In the genomic region with DNA sequence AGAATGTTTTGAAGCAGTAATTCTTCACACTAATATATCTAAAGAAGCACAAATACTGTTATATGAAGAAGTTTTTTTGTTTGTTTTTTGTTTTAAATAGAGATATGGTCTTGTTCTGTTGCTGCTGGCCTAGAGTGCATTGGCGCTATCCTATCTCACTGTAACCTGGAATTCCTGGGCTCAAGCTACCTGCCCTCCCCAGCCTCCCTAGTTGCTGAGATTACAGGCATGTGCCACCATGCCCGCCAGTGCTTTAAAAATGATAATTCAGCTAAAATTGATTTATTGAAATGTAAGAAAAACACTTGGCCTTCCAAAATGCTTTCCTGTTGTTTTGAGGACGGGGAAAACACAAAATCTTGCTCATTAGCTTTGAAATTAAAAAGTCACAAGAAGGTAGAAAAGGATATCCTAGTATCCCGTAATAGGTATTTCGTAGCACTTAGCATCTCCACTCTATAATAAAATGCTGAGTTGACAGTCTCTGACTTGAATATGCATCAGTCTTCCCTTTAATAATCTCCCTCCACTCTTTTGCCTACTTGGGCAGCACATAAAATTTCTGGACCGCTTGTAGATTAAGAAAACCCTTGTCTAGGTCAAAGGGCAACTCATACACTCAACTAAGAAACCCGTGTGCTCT, we compare ENCODE assay signal across 8 cellular contexts. TPM values are rescaled to one million over a fixed set of nuclear protein-coding genes. Genes with fewer than 3 reads are reported as not detected.
DNase-seq lines count a peak whose midpoint lies in the region; ATAC-seq, FAIRE-seq and TF ChIP-seq lines count a peak whose summit lies in the region.

No MANE protein-coding gene starts in this region.

- H2AFZ ChIP-seq in OCI-LY7 (ENCODE audit: low read length) (peak overlapping the region; percentile 70; the same call in 1 of the 2 replicates), endothelial cell of umbilical vein (ENCODE audit: low read depth, low read length) (peak overlapping the region; percentile 94), parathyroid adenoma (no peak overlapping the region)

- FAIRE-seq in endothelial cell of umbilical vein (lab: Jason Lieb, UNC), result no peak

- intact Hi-C loops in Calu3 (cut with micrococcal nuclease; ENCODE audit: unreplicated experiment) (loop anchor here (10.0 kb wide), 1 partner anchor 1423 kb away; a partner anchor contains a TSS), OCI-LY7 (cut with micrococcal nuclease; ENCODE audit: unreplicated experiment) (loop anchor here (5.0 kb wide), 3 partner anchors 195 to 785 kb away; a partner anchor contains a TSS), endothelial cell of umbilical vein (cut with micrococcal nuclease) (loop anchor here (2.0 to 5.0 kb wide), 5 partner anchors 50 to 785 kb away; a partner anchor contains a TSS)

- peaks cover 54% of the 10 kb centered on the region for H3K4me1 Mint-ChIP-seq in Calu3 (ENCODE audit: low read depth, unreplicated experiment)

- peaks cover 40% of the 10 kb centered on the region for H3K36me3 Mint-ChIP-seq in Calu3 (ENCODE audit: insufficient read depth, unreplicated experiment)

- no peaks in the 10 kb centered on the region for H3K9me1 ChIP-seq in endothelial cell of umbilical vein (replicated peaks; ENCODE audit: control insufficient read depth, extremely low read depth, insufficient read depth, low read length)

- H4K20me1 ChIP-seq in OCI-LY7 (ENCODE audit: insufficient read depth, low read length) (no peaks in the 10 kb centered on the region), endothelial cell of umbilical vein (replicated peaks; ENCODE audit: control insufficient read depth, extremely low read depth, insufficient read depth, low read length) (no peaks in the 10 kb centered on the region)

- ATAC-seq in activated CD4-positive, CD25-positive, alpha-beta regulatory T cell treated with anti-CD3 and anti-CD28 coated beads, Interleukin-2, amount 50 U/mL, for 24 hours, result no peak
- no peak for ATAC-seq in HG02938 (IDR thresholded peaks at IDR 0.05; ENCODE audit: unreplicated experiment)

- no peaks in the 10 kb centered on the region for H3K9me3 Mint-ChIP-seq in Calu3 (ENCODE audit: low read depth, unreplicated experiment)

- H3K4me3 Mint-ChIP-seq in Calu3 (ENCODE audit: low read depth, unreplicated experiment), result peak overlapping the region; percentile 86

- peaks cover 27% of the 10 kb centered on the region for H3K4me1 ChIP-seq in OCI-LY7 (ENCODE audit: insufficient read depth, low read length, poor library complexity, severe bottlenecking)
- H3K4me1 ChIP-seq in endothelial cell of umbilical vein (ENCODE audit: control insufficient read depth, extremely low read depth, insufficient read depth, low read length), result peaks cover 16% of the 10 kb centered on the region
- H3K4me1 ChIP-seq in parathyroid adenoma, result peaks cover 5% of the 10 kb centered on the region

- TF ChIP-seq POLR2A in endothelial cell of umbilical vein (IDR thresholded peaks at IDR 0.05; ENCODE audit: low read depth, low read length), result no peak

- H3K4me2 ChIP-seq in OCI-LY7 (ENCODE audit: low read length), result peak overlapping the region; percentile 87
- H3K4me2 ChIP-seq in endothelial cell of umbilical vein (ENCODE audit: insufficient read depth, low read length), result peak overlapping the region; percentile 100
- H3K4me2 ChIP-seq in parathyroid adenoma (ENCODE audit: low read length), result peak overlapping the region; percentile 93

- peak overlapping the region; percentile 99 for H3K9ac ChIP-seq in endothelial cell of umbilical vein (replicated peaks; ENCODE audit: extremely low read depth, insufficient read depth, low read length)
- H3K9ac ChIP-seq in parathyroid adenoma, result no peak overlapping the region

- no peak for TF ChIP-seq CTCF in Calu3 (IDR thresholded peaks at IDR 0.05; ENCODE audit: unreplicated experiment)
- TF ChIP-seq CTCF in OCI-LY7 (conservative IDR thresholded peaks at IDR 0.05; ENCODE audit: low read length), result no peak
- no peak for TF ChIP-seq CTCF in endothelial cell of umbilical vein (IDR thresholded peaks at IDR 0.05; ENCODE audit: extremely low read depth in 1 of 2, insufficient read depth in 1 of 2, low read depth in 1 of 2, low read length in 2 of 2)
- no peak for TF ChIP-seq CTCF in parathyroid adenoma (IDR thresholded peaks at IDR 0.05)

- H3K27me3 ChIP-seq in endothelial cell of umbilical vein (ENCODE audit: control insufficient read depth in 2 of 2, insufficient read depth in 2 of 2, low read length in 2 of 2) (peaks cover 4 to 7% of the 10 kb centered on the region in 2 experiments), parathyroid adenoma (ENCODE audit: control insufficient read depth, insufficient read depth, low read length) (no peaks in the 10 kb centered on the region)

- no peaks in the 10 kb centered on the region for H3K9me3 ChIP-seq in OCI-LY7 (ENCODE audit: low read length)
- no peaks in the 10 kb centered on the region for H3K9me3 ChIP-seq in endothelial cell of umbilical vein (replicated peaks; ENCODE audit: control insufficient read depth, insufficient read depth, low read length)
- H3K9me3 ChIP-seq in parathyroid adenoma (ENCODE audit: control insufficient read depth, low read length), result no peaks in the 10 kb centered on the region

- POLR2A ChIA-PET in OCI-LY7 (lab: Charles Lee) (interaction anchor here (1.2 to 2.8 kb wide), 8 partner anchors 10 to 198 kb away, joined by 3 to 24 read pairs (median 6); a partner anchor contains a TSS), endothelial cell of umbilical vein (lab: Charles Lee) (interaction anchor here (0.6 kb wide), 1 partner anchor 629 kb away, joined by 3 read pairs; no protein-coding TSS in a partner anchor)

- CTCF ChIA-PET in Calu3 (lab: Charles Lee), result no interaction called here
- CTCF ChIA-PET in OCI-LY7 (lab: Charles Lee; ENCODE audit: unreplicated experiment), result no interaction called here
- CTCF ChIA-PET in endothelial cell of umbilical vein (lab: Charles Lee), result interaction anchor here (0.9 to 2.0 kb wide), 4 partner anchors 14 to 797 kb away, joined by 3 to 4 read pairs (median 3); a partner anchor contains a TSS

- no peaks in the 10 kb centered on the region for H3K27me3 Mint-ChIP-seq in Calu3 (ENCODE audit: unreplicated experiment)

- dilution Hi-C loops in endothelial cell of umbilical vein (cut with MboI; ENCODE audit: extremely low pct_ligation_motif_present, low sequenced_read_pairs), result no loop called here

- DNase-seq in Calu3 (no peak), OCI-LY7 (ENCODE audit: low spot score) (no peak), endothelial cell of umbilical vein (ENCODE audit: low read depth, low spot score) (no peak), NCI-H345 treated with DMSO at 0.1 percent for 48 hours (lab: John Stamatoyannopoulos, UW; ENCODE audit: unreplicated experiment) (no peak), NCI-H345 (lab: John Stamatoyannopoulos, UW) (no peak)

- H3K4me3 ChIP-seq in OCI-LY7 (ENCODE audit: low read depth, low read length, poor library complexity, severe bottlenecking) (peak overlapping the region; percentile 81), endothelial cell of umbilical vein (replicated peaks in 1 of 3; ENCODE audit: insufficient read depth in 1 of 3, low read depth in 1 of 3, low read length in 3 of 3) (peak overlapping the region; percentile 74 to 94 (median 93)), parathyroid adenoma (ENCODE audit: low read depth, low read length) (peak overlapping the region; percentile 86)

- H3K79me2 ChIP-seq in OCI-LY7 (ENCODE audit: insufficient read depth, low read depth, low read length) (peaks cover 16% of the 10 kb centered on the region; the same call in 1 of the 2 replicates), endothelial cell of umbilical vein (ENCODE audit: control insufficient read depth, insufficient read depth, low read length) (peaks cover 23% of the 10 kb centered on the region), parathyroid adenoma (peaks cover 7% of the 10 kb centered on the region)

- H3K27ac ChIP-seq in OCI-LY7 (ENCODE audit: low read depth, low read length, poor library complexity, severe bottlenecking), result no peak overlapping the region
- H3K27ac ChIP-seq in endothelial cell of umbilical vein (ENCODE audit: insufficient read depth, low read depth, low read length), result no peak overlapping the region
- peak overlapping the region; percentile 100 for H3K27ac ChIP-seq in parathyroid adenoma

- BruUV-seq in Calu3 (replicated peaks; lab: Mats Ljungman, UMichigan) (TSS peak; percentile 47), OCI-LY7 (replicated peaks; lab: Mats Ljungman, UMichigan) (TSS peak; percentile 60), endothelial cell of umbilical vein (replicated peaks; lab: Mats Ljungman, UMichigan) (no TSS peak)

- H3K36me3 ChIP-seq in OCI-LY7 (ENCODE audit: insufficient read depth, low read length) (peaks cover 6% of the 10 kb centered on the region), endothelial cell of umbilical vein (ENCODE audit: control insufficient read depth in 2 of 2, extremely low read depth in 1 of 2, insufficient read depth in 2 of 2, low read length in 2 of 2) (peaks cover 0 to 5% of the 10 kb centered on the region in 2 experiments), parathyroid adenoma (ENCODE audit: control insufficient read depth, insufficient read depth, low read length) (no peaks in the 10 kb centered on the region)

- no peaks in the 10 kb centered on the region for H3K9me2 ChIP-seq in OCI-LY7 (ENCODE audit: insufficient read depth, low read length)

- peak overlapping the region; percentile 100 for H3K27ac Mint-ChIP-seq in Calu3 (ENCODE audit: unreplicated experiment)

TF ChIP-seq in endothelial cell of umbilical vein, 7 proteins besides CTCF, POLR2A, EP300 and RAD21 (continues in another document):
- no peak for TF ChIP-seq MYC (IDR thresholded peaks at IDR 0.05; ENCODE audit: low read depth, low read length)
- TF ChIP-seq, protein P1, sequence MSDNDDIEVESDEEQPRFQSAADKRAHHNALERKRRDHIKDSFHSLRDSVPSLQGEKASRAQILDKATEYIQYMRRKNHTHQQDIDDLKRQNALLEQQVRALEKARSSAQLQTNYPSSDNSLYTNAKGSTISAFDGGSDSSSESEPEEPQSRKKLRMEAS (IDR thresholded peaks at IDR 0.05; ENCODE audit: insufficient read depth, insufficient read length), result no peak
- no peak for TF ChIP-seq FOS (IDR thresholded peaks at IDR 0.05; ENCODE audit: borderline replicate concordance, insufficient read depth, low read length)
- TF ChIP-seq JUN (IDR thresholded peaks at IDR 0.05; ENCODE audit: borderline replicate concordance, insufficient read depth, insufficient read length, low read depth), result no peak
- no peak for TF ChIP-seq EZH2 (IDR thresholded peaks at IDR 0.05; ENCODE audit: borderline replicate concordance, low read depth, low read length, severe bottlenecking)

RNA-seq across cellular contexts. Expression of a gene that starts 1.4 kb away (rescaled TPM):
- total RNA-seq in Calu3 (2022) (17.9 and 18.3 TPM in 2 replicates), OCI-LY7 (2022) (6.2 and 7.6 TPM in 2 replicates), endothelial cell of umbilical vein (5.6 and 6.2 TPM in 2 replicates)
- 5.9 and 7.3 TPM in 2 replicates for total RNA-seq in OCI-LY7 (2014; rRNA removed; shearing (Covaris generic))
- 2.7 and 3.3 TPM in 2 replicates for polyA plus RNA-seq in endothelial cell of umbilical vein
- polyA plus RNA-seq in endothelial cell of umbilical vein (2011; cell fraction: cytosol; rRNA removed), result 3.1 and 3.7 TPM in 2 replicates
- 8.8 and 9.7 TPM in 2 replicates for polyA plus RNA-seq in endothelial cell of umbilical vein (2011; cell fraction: nucleus; rRNA removed)
- 2.6 and 2.7 TPM in 2 replicates for polyA plus RNA-seq in endothelial cell of umbilical vein (2012)
- 9.2 and 12.9 TPM in 2 replicates for polyA minus RNA-seq in endothelial cell of umbilical vein
- 3.6 TPM for polyA minus RNA-seq in endothelial cell of umbilical vein (2011; cell fraction: cytosol; rRNA and poly(A)+ RNA removed)
- polyA minus RNA-seq in endothelial cell of umbilical vein (2011; cell fraction: nucleus; rRNA and poly(A)+ RNA removed), result 7.0 and 11.2 TPM in 2 replicates
